In genomic region chr14:92794547-92794941, GRCh38 we compare ENCODE assay signal across 8 cellular contexts. TPM values are rescaled to one million over a fixed set of nuclear protein-coding genes. Genes with fewer than 3 reads are reported as not detected.
DNase-seq lines count a peak whose midpoint lies in the region; ATAC-seq and TF ChIP-seq lines count a peak whose summit lies in the region.

No MANE protein-coding gene starts in this region.

- DNase-seq in Daoy (ENCODE audit: low read depth), result peak; percentile 23
- peak; percentile 24 for DNase-seq in HK-2 (ENCODE audit: unreplicated experiment)
- no peak for DNase-seq in activated naive CD8-positive, alpha-beta T cell treated with anti-CD3 and anti-CD28 coated beads, Interleukin-2, amount 10 ng/mL, durations not matched to agents 7 days and 5 days
- DNase-seq in iPS DF 6.9 (ENCODE audit: low read depth, low spot score), result no peak
- DNase-seq in smooth muscle cell (lab: John Stamatoyannopoulos, UW; ENCODE audit: unreplicated experiment), result no peak
- no peak for DNase-seq in globus pallidus (ENCODE audit: low spot score)
- DNase-seq in UCSD-AML1 (lab: John Stamatoyannopoulos, UW; ENCODE audit: unreplicated experiment), result no peak

- peaks cover 6% of the 10 kb centered on the region for H3F3A ChIP-seq in smooth muscle cell (ENCODE audit: low read depth)

- H3K36me3 ChIP-seq in iPS DF 6.9 (ENCODE audit: control insufficient read depth, insufficient read depth, low read length) (no peaks in the 10 kb centered on the region), smooth muscle cell (ENCODE audit: low read depth) (peaks cover 11% of the 10 kb centered on the region)

- no CpG with 5 or more reads among the region's 20 CpGs for WGBS in iPS DF 6.9 (ENCODE audit: insufficient coverage, insufficient read length)
- WGBS in smooth muscle cell (ENCODE audit: low lambda C conversion rate), result under 1% methylated on average over 19 of the region's 20 CpGs

- H3K9me3 ChIP-seq in iPS DF 6.9 (ENCODE audit: control insufficient read depth, insufficient read depth, low read length) (no peaks in the 10 kb centered on the region), smooth muscle cell (replicated peaks; ENCODE audit: low read depth) (peaks cover 4% of the 10 kb centered on the region)

- H3K4me3 ChIP-seq in iPS DF 6.9 (ENCODE audit: low read length) (peak overlapping the region; percentile 80), smooth muscle cell (peak overlapping the region; percentile 85)

- peaks cover 22% of the 10 kb centered on the region for H3K4me1 Mint-ChIP-seq in activated naive CD8-positive, alpha-beta T cell treated with anti-CD3 and anti-CD28 coated beads, Interleukin-2, amount 10 ng/mL, durations not matched to agents 7 days and 5 days

- H3K4me1 ChIP-seq in iPS DF 6.9 (ENCODE audit: control insufficient read depth, insufficient read depth, low read length), result no peaks in the 10 kb centered on the region
- H3K4me1 ChIP-seq in smooth muscle cell (ENCODE audit: low read depth), result peaks cover 12% of the 10 kb centered on the region

- peak overlapping the region; percentile 95 for H3K4me2 ChIP-seq in smooth muscle cell

- TF ChIP-seq CTCF in smooth muscle cell (IDR thresholded peaks at IDR 0.05; ENCODE audit: borderline replicate concordance, insufficient read depth, poor library complexity, severe bottlenecking), result no peak

- peak overlapping the region; percentile 99 for H3K9ac ChIP-seq in smooth muscle cell (ENCODE audit: low read depth)

- ATAC-seq in activated naive CD8-positive, alpha-beta T cell treated with anti-CD3 and anti-CD28 coated beads, Interleukin-2, amount 10 ng/mL, durations not matched to agents 7 days and 5 days (ENCODE audit: low read depth), result no peak
- no peak for ATAC-seq in GM21423 (IDR thresholded peaks at IDR 0.05; ENCODE audit: unreplicated experiment)

- peaks cover 11% of the 10 kb centered on the region for H4K20me1 ChIP-seq in smooth muscle cell (ENCODE audit: low read depth)

- H3K4me3 Mint-ChIP-seq in activated naive CD8-positive, alpha-beta T cell treated with anti-CD3 and anti-CD28 coated beads, Interleukin-2, amount 10 ng/mL, durations not matched to agents 7 days and 5 days, result peak overlapping the region; percentile 98

- peaks cover 14% of the 10 kb centered on the region for H3K9me3 Mint-ChIP-seq in activated naive CD8-positive, alpha-beta T cell treated with anti-CD3 and anti-CD28 coated beads, Interleukin-2, amount 10 ng/mL, durations not matched to agents 7 days and 5 days

- no peak overlapping the region for H2AFZ ChIP-seq in smooth muscle cell (ENCODE audit: low read depth)

- H3K36me3 Mint-ChIP-seq in activated naive CD8-positive, alpha-beta T cell treated with anti-CD3 and anti-CD28 coated beads, Interleukin-2, amount 10 ng/mL, durations not matched to agents 7 days and 5 days, result peaks cover 10% of the 10 kb centered on the region

- no peaks in the 10 kb centered on the region for H3K27me3 ChIP-seq in iPS DF 6.9 (ENCODE audit: control insufficient read depth, insufficient read depth, low read length)
- no peaks in the 10 kb centered on the region for H3K27me3 ChIP-seq in smooth muscle cell (ENCODE audit: low read depth)

- POLR2A ChIA-PET in activated naive CD8-positive, alpha-beta T cell treated with anti-CD3 and anti-CD28 coated beads, Interleukin-2, amount 10 ng/mL, durations not matched to agents 7 days and 5 days (lab: Charles Lee), result interaction anchor here (1.0 to 1.9 kb wide), 3 partner anchors 43 to 390 kb away, joined by 3 to 8 read pairs (median 7); partner anchors contain the start of genes LYSET and MOAP1

- H3K27ac ChIP-seq in iPS DF 6.9 (ENCODE audit: low read length), result no peak overlapping the region
- H3K27ac ChIP-seq in smooth muscle cell (ENCODE audit: low read depth), result peak overlapping the region; percentile 94

- peak overlapping the region; percentile 97 for H3K27ac Mint-ChIP-seq in activated naive CD8-positive, alpha-beta T cell treated with anti-CD3 and anti-CD28 coated beads, Interleukin-2, amount 10 ng/mL, durations not matched to agents 7 days and 5 days

- H3K27me3 Mint-ChIP-seq in activated naive CD8-positive, alpha-beta T cell treated with anti-CD3 and anti-CD28 coated beads, Interleukin-2, amount 10 ng/mL, durations not matched to agents 7 days and 5 days, result peaks cover 5% of the 10 kb centered on the region

- H3K79me2 ChIP-seq in smooth muscle cell (ENCODE audit: low read depth), result peaks cover 46% of the 10 kb centered on the region

RNA-seq across cellular contexts. Expression of gene GOLGA5, which starts 0.4 kb away (rescaled TPM):
- total RNA-seq in Daoy (2014; rRNA removed; shearing (Covaris generic)), result 35.5 and 42.6 TPM in 2 replicates
- total RNA-seq in activated naive CD8-positive, alpha-beta T cell treated with anti-CD3 and anti-CD28 coated beads, Interleukin-2, amount 10 ng/mL, durations not matched to agents 7 days and 5 days, result 10 to 100 TPM; 20.8 to 22.1 TPM
- 70.3 and 76.7 TPM in 2 replicates for total RNA-seq in smooth muscle cell
- 50.6 and 67.0 TPM in 2 replicates for polyA plus RNA-seq in smooth muscle cell

RNA-seq across cellular contexts. Expression of gene LGMN, which starts 46.1 kb away (rescaled TPM):
- 66.5 and 92.5 TPM in 2 replicates for total RNA-seq in Daoy (2014; rRNA removed; shearing (Covaris generic))
- total RNA-seq in activated naive CD8-positive, alpha-beta T cell treated with anti-CD3 and anti-CD28 coated beads, Interleukin-2, amount 10 ng/mL, durations not matched to agents 7 days and 5 days, result 10 to 100 TPM; 13.4 to 16.7 TPM
- 110 and 124 TPM in 2 replicates for total RNA-seq in smooth muscle cell
- polyA plus RNA-seq in smooth muscle cell, result 111 and 133 TPM in 2 replicates

Comparison
In these comparisons a context has a peak if more than half of its experiments do, and no peak if none do; other contexts are left out.
1. DNase-seq: peak in Daoy (single experiment) and HK-2 (single experiment); none in activated naive CD8-positive, alpha-beta T cell treated with anti-CD3 and anti-CD28 coated beads, Interleukin-2, amount 10 ng/mL, durations not matched to agents 7 days and 5 days (single experiment), iPS DF 6.9 (single experiment), smooth muscle cell (single experiment), globus pallidus (single experiment) and UCSD-AML1 (single experiment).